ENCODE assay signal across 1 cellular context in genomic region chr2:64144057-64145013, GRCh38.
TF ChIP-seq lines count a peak whose summit lies in the region.

Gene PELI1, minus strand, starts transcription at chr2:64144420. Its CDS starts 36,110 bp downstream, at chr2:64108310.

TF ChIP-seq in GM23338, 12 proteins besides CTCF, POLR2A, EP300 and RAD21 (continued from another document):
- TF ChIP-seq, protein P1, sequence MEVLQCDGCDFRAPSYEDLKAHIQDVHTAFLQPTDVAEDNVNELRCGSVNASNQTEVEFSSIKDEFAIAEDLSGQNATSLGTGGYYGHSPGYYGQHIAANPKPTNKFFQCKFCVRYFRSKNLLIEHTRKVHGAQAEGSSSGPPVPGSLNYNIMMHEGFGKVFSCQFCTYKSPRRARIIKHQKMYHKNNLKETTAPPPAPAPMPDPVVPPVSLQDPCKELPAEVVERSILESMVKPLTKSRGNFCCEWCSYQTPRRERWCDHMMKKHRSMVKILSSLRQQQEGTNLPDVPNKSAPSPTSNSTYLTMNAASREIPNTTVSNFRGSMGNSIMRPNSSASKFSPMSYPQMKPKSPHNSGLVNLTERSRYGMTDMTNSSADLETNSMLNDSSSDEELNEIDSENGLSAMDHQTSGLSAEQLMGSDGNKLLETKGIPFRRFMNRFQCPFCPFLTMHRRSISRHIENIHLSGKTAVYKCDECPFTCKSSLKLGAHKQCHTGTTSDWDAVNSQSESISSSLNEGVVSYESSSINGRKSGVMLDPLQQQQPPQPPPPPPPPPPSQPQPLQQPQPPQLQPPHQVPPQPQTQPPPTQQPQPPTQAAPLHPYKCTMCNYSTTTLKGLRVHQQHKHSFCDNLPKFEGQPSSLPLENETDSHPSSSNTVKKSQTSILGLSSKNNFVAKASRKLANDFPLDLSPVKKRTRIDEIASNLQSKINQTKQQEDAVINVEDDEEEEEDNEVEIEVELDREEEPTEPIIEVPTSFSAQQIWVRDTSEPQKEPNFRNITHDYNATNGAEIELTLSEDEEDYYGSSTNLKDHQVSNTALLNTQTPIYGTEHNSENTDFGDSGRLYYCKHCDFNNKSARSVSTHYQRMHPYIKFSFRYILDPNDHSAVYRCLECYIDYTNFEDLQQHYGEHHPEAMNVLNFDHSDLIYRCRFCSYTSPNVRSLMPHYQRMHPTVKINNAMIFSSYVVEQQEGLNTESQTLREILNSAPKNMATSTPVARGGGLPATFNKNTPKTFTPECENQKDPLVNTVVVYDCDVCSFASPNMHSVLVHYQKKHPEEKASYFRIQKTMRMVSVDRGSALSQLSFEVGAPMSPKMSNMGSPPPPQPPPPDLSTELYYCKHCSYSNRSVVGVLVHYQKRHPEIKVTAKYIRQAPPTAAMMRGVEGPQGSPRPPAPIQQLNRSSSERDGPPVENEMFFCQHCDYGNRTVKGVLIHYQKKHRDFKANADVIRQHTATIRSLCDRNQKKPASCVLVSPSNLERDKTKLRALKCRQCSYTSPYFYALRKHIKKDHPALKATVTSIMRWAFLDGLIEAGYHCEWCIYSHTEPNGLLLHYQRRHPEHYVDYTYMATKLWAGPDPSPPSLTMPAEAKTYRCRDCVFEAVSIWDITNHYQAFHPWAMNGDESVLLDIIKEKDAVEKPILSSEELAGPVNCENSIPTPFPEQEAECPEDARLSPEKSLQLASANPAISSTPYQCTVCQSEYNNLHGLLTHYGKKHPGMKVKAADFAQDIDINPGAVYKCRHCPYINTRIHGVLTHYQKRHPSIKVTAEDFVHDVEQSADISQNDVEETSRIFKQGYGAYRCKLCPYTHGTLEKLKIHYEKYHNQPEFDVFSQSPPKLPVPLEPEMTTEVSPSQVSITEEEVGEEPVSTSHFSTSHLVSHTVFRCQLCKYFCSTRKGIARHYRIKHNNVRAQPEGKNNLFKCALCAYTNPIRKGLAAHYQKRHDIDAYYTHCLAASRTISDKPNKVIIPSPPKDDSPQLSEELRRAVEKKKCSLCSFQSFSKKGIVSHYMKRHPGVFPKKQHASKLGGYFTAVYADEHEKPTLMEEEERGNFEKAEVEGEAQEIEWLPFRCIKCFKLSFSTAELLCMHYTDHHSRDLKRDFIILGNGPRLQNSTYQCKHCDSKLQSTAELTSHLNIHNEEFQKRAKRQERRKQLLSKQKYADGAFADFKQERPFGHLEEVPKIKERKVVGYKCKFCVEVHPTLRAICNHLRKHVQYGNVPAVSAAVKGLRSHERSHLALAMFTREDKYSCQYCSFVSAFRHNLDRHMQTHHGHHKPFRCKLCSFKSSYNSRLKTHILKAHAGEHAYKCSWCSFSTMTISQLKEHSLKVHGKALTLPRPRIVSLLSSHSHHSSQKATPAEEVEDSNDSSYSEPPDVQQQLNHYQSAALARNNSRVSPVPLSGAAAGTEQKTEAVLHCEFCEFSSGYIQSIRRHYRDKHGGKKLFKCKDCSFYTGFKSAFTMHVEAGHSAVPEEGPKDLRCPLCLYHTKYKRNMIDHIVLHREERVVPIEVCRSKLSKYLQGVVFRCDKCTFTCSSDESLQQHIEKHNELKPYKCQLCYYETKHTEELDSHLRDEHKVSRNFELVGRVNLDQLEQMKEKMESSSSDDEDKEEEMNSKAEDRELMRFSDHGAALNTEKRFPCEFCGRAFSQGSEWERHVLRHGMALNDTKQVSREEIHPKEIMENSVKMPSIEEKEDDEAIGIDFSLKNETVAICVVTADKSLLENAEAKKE (CRISPR knock-in tag; IDR thresholded peaks at IDR 0.05), result no peak
- TF ChIP-seq EZH2 (IDR thresholded peaks at IDR 0.05; ENCODE audit: low read depth, unreplicated experiment), result no peak
- TF ChIP-seq NANOG (IDR thresholded peaks at IDR 0.05; ENCODE audit: borderline replicate concordance), result no peak
- no peak for TF ChIP-seq ZNF114 (CRISPR knock-in tag; IDR thresholded peaks at IDR 0.05)
- TF ChIP-seq REST (IDR thresholded peaks at IDR 0.05; ENCODE audit: unreplicated experiment), result no peak
- TF ChIP-seq, protein P2, sequence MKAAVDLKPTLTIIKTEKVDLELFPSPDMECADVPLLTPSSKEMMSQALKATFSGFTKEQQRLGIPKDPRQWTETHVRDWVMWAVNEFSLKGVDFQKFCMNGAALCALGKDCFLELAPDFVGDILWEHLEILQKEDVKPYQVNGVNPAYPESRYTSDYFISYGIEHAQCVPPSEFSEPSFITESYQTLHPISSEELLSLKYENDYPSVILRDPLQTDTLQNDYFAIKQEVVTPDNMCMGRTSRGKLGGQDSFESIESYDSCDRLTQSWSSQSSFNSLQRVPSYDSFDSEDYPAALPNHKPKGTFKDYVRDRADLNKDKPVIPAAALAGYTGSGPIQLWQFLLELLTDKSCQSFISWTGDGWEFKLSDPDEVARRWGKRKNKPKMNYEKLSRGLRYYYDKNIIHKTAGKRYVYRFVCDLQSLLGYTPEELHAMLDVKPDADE (IDR thresholded peaks at IDR 0.05), result peak; percentile 75
- TF ChIP-seq CREB1 (CRISPR knock-in tag; IDR thresholded peaks at IDR 0.05; ENCODE audit: low read depth), result peak; percentile 35; the same call in 1 of the 2 replicates
- TF ChIP-seq EZH2phosphoT487 (IDR thresholded peaks at IDR 0.05; ENCODE audit: unreplicated experiment), result no peak
